Comparison of ENCODE assay signal across 21 cellular contexts in genomic region chr20:3612795-3613560, GRCh38. TPM values are rescaled to one million over a fixed set of nuclear protein-coding genes. Genes with fewer than 3 reads are reported as not detected.
DNase-seq lines count a peak whose midpoint lies in the region; ATAC-seq and TF ChIP-seq lines count a peak whose summit lies in the region.
"Had no signal": no experiment of that assay in that cellular context is flagged by ENCODE, and none has a peak within 500 bp of the region (broad histone marks: within the 10 kb centered on the region; RNA-seq: fewer than 3 reads in every experiment).

No MANE protein-coding gene starts in this region.

- CTCF ChIA-PET in activated CD4-positive, alpha-beta memory T cell treated with anti-CD3 and anti-CD28 coated beads, Interleukin-2, amount 10 ng/mL, durations not matched to agents 7 days and 5 days (lab: Charles Lee): interaction anchor here (0.5 kb wide), 1 partner anchor 411 kb away, joined by 3 read pairs; no protein-coding TSS in a partner anchor

- H3K4me1 Mint-ChIP-seq in neural progenitor cell: peaks cover 8% of the 10 kb centered on the region
- no peaks in the 10 kb centered on the region for H3K4me1 Mint-ChIP-seq in activated CD4-positive, alpha-beta memory T cell treated with anti-CD3 and anti-CD28 coated beads, Interleukin-2, amount 10 ng/mL, durations not matched to agents 7 days and 5 days

- no peaks in the 10 kb centered on the region for H3F3A ChIP-seq in neural progenitor cell (ENCODE audit: low read depth)

- H3K4me3 ChIP-seq in choroid plexus epithelial cell (ENCODE audit: low read depth, low read length): no peak overlapping the region
- H3K4me3 ChIP-seq in neural progenitor cell: no peak overlapping the region
- H3K4me3 ChIP-seq: testis had no signal

- no peaks in the 10 kb centered on the region for H3K79me2 ChIP-seq in neural progenitor cell (ENCODE audit: low read depth)

- peak overlapping the region; percentile 24 for H3K27ac Mint-ChIP-seq in neural progenitor cell
- no peak overlapping the region for H3K27ac Mint-ChIP-seq in activated CD4-positive, alpha-beta memory T cell treated with anti-CD3 and anti-CD28 coated beads, Interleukin-2, amount 10 ng/mL, durations not matched to agents 7 days and 5 days
- H3K27ac Mint-ChIP-seq: CD4-positive, alpha-beta T cell; naive thymus-derived CD8-positive, alpha-beta T cell; T-helper 17 cell had no signal

- DNase-seq in COLO829 (ENCODE audit: low spot score): peak; percentile 20
- DNase-seq in choroid plexus epithelial cell (ENCODE audit: low read depth): peak; percentile 41
- no peak for DNase-seq in neural progenitor cell (ENCODE audit: low spot score)
- DNase-seq in midbrain (lab: John Stamatoyannopoulos, UW): no peak
- DNase-seq in activated CD4-positive, alpha-beta memory T cell treated with anti-CD3 and anti-CD28 coated beads, Interleukin-2, amount 10 ng/mL, durations not matched to agents 7 days and 5 days: no peak
- no peak for DNase-seq in NCI-H2196 treated with DMSO at 0.1 percent for 48 hours (lab: John Stamatoyannopoulos, UW; ENCODE audit: unreplicated experiment)
- DNase-seq: activated CD4-positive, alpha-beta T cell treated with anti-CD3 and anti-CD28 coated beads for 4 hours; activated T-cell treated with anti-CD3 and anti-CD28 coated beads, Interleukin-2, amount 50 U/mL, for 1 hour; CD4-positive, alpha-beta T cell; central memory CD4-positive, alpha-beta T cell; left ventricle myocardium superior; naive thymus-derived CD8-positive, alpha-beta T cell; NCI-H1417 treated with DMSO at 0.1 percent for 48 hours; NCI-H524; T-helper 17 cell; testis had no signal

- H3K36me3 Mint-ChIP-seq in neural progenitor cell: peaks cover 3% of the 10 kb centered on the region
- no peaks in the 10 kb centered on the region for H3K36me3 Mint-ChIP-seq in activated CD4-positive, alpha-beta memory T cell treated with anti-CD3 and anti-CD28 coated beads, Interleukin-2, amount 10 ng/mL, durations not matched to agents 7 days and 5 days (ENCODE audit: low read depth)

- TF ChIP-seq RAD21 in Ishikawa (IDR thresholded peaks at IDR 0.05; ENCODE audit: low read depth): 0 out of 2 replicates have a peak, but pooled peaks have one; percentile 7

- no peaks in the 10 kb centered on the region for H3K27me3 Mint-ChIP-seq in neural progenitor cell (ENCODE audit: insufficient read depth, low read depth)
- H3K27me3 Mint-ChIP-seq in activated CD4-positive, alpha-beta memory T cell treated with anti-CD3 and anti-CD28 coated beads, Interleukin-2, amount 10 ng/mL, durations not matched to agents 7 days and 5 days: no peaks in the 10 kb centered on the region
- H3K27me3 Mint-ChIP-seq: CD4-positive, alpha-beta T cell; naive thymus-derived CD8-positive, alpha-beta T cell; T-helper 17 cell had no signal

- H3K4me1 ChIP-seq in neural progenitor cell: peaks cover 4% of the 10 kb centered on the region
- H3K4me1 ChIP-seq: testis had no signal

- H3K4me2 ChIP-seq in neural progenitor cell: no peak overlapping the region

- no peaks in the 10 kb centered on the region for H3K9me3 Mint-ChIP-seq in neural progenitor cell
- no peaks in the 10 kb centered on the region for H3K9me3 Mint-ChIP-seq in activated CD4-positive, alpha-beta memory T cell treated with anti-CD3 and anti-CD28 coated beads, Interleukin-2, amount 10 ng/mL, durations not matched to agents 7 days and 5 days
- H3K9me3 Mint-ChIP-seq: CD4-positive, alpha-beta T cell; naive thymus-derived CD8-positive, alpha-beta T cell had no signal

- no peak overlapping the region for H3K27ac ChIP-seq in neural progenitor cell
- H3K27ac ChIP-seq: testis had no signal

- H4K20me1 ChIP-seq in neural progenitor cell (ENCODE audit: low read depth): no peaks in the 10 kb centered on the region

- no peak overlapping the region for H2AFZ ChIP-seq in neural progenitor cell (replicated peaks)

- no peaks in the 10 kb centered on the region for H3K36me3 ChIP-seq in neural progenitor cell

- ATAC-seq in GM21390 (IDR thresholded peaks at IDR 0.05; ENCODE audit: unreplicated experiment): no peak
- ATAC-seq: left ventricle myocardium superior; naive thymus-derived CD8-positive, alpha-beta T cell; T-helper 17 cell had no signal

- TF ChIP-seq CTCF in choroid plexus epithelial cell (conservative IDR thresholded peaks at IDR 0.05; ENCODE audit: low read depth, low read length): peak; percentile 24
- no peak for TF ChIP-seq CTCF in neural progenitor cell (IDR thresholded peaks at IDR 0.05)

- no peak overlapping the region for H3K9ac ChIP-seq in neural progenitor cell

- H3K9me3 ChIP-seq in neural progenitor cell (ENCODE audit: low read depth): no peaks in the 10 kb centered on the region
- H3K9me3 ChIP-seq: testis had no signal

- H3K4me3 Mint-ChIP-seq in neural progenitor cell: no peak overlapping the region
- H3K4me3 Mint-ChIP-seq in activated CD4-positive, alpha-beta memory T cell treated with anti-CD3 and anti-CD28 coated beads, Interleukin-2, amount 10 ng/mL, durations not matched to agents 7 days and 5 days: no peak overlapping the region
- H3K4me3 Mint-ChIP-seq: CD4-positive, alpha-beta T cell; naive thymus-derived CD8-positive, alpha-beta T cell; T-helper 17 cell had no signal

- TF ChIP-seq EP300 in Ishikawa (IDR thresholded peaks at IDR 0.05; ENCODE audit: borderline replicate concordance): no peak

- no peaks in the 10 kb centered on the region for H3K27me3 ChIP-seq in neural progenitor cell
- H3K27me3 ChIP-seq: testis had no signal

- POLR2A ChIA-PET in activated CD4-positive, alpha-beta memory T cell treated with anti-CD3 and anti-CD28 coated beads, Interleukin-2, amount 10 ng/mL, durations not matched to agents 7 days and 5 days (lab: Charles Lee): no interaction called here

TF ChIP-seq in Ishikawa, 13 proteins besides CTCF, POLR2A, EP300 and RAD21:
- TF ChIP-seq NFIC (IDR thresholded peaks at IDR 0.05): no peak
- TF ChIP-seq REST (IDR thresholded peaks at IDR 0.05; ENCODE audit: low read depth): no peak
- TF ChIP-seq, protein P1, sequence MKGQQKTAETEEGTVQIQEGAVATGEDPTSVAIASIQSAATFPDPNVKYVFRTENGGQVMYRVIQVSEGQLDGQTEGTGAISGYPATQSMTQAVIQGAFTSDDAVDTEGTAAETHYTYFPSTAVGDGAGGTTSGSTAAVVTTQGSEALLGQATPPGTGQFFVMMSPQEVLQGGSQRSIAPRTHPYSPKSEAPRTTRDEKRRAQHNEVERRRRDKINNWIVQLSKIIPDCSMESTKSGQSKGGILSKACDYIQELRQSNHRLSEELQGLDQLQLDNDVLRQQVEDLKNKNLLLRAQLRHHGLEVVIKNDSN (IDR thresholded peaks at IDR 0.05): no peak
- no peak for TF ChIP-seq YY1 (IDR thresholded peaks at IDR 0.05; ENCODE audit: low read depth)
- TF ChIP-seq TEAD4 (IDR thresholded peaks at IDR 0.05): no peak
- no peak for TF ChIP-seq ZBTB7A (IDR thresholded peaks at IDR 0.05; ENCODE audit: low read depth)
- no peak for TF ChIP-seq CREB1 (IDR thresholded peaks at IDR 0.05; ENCODE audit: low read depth)
- no peak for TF ChIP-seq TAF1 (IDR thresholded peaks at IDR 0.05; ENCODE audit: low read depth)
- TF ChIP-seq TCF12 (IDR thresholded peaks at IDR 0.05; ENCODE audit: low read depth): no peak
- no peak for TF ChIP-seq EGR1 (IDR thresholded peaks at IDR 0.05)
- no peak for TF ChIP-seq CEBPB (IDR thresholded peaks at IDR 0.05)
- TF ChIP-seq, protein P2, sequence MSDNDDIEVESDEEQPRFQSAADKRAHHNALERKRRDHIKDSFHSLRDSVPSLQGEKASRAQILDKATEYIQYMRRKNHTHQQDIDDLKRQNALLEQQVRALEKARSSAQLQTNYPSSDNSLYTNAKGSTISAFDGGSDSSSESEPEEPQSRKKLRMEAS (IDR thresholded peaks at IDR 0.05): no peak

RNA-seq across cellular contexts. Expression of gene GFRA4, which starts 50.2 kb away (rescaled TPM):
- total RNA-seq in neural progenitor cell (ENCODE audit: low replicate concordance): not detected in 2 replicates
- not detected for total RNA-seq in activated CD4-positive, alpha-beta memory T cell treated with anti-CD3 and anti-CD28 coated beads, Interleukin-2, amount 10 ng/mL, durations not matched to agents 7 days and 5 days
- total RNA-seq: CD4-positive, alpha-beta T cell; epithelial cell of proximal tubule; left ventricle myocardium superior; naive thymus-derived CD8-positive, alpha-beta T cell; pulmonary artery endothelial cell; RPMI7951; T-helper 17 cell had no signal

Comparison
In these comparisons a context has a peak if more than half of its experiments do, and no peak if none do; other contexts are left out.
1. DNase-seq: peak in COLO829 (single experiment) and choroid plexus epithelial cell (single experiment); none in neural progenitor cell (single experiment), midbrain (single experiment), activated CD4-positive, alpha-beta memory T cell treated with anti-CD3 and anti-CD28 coated beads, Interleukin-2, amount 10 ng/mL, durations not matched to agents 7 days and 5 days (single experiment) and NCI-H2196 treated with DMSO at 0.1 percent for 48 hours (single experiment).